Comparison of ENCODE assay signal across 9 cellular contexts in genomic region chr19:341386-342127, GRCh38. TPM values are rescaled to one million over a fixed set of nuclear protein-coding genes. Genes with fewer than 3 reads are reported as not detected.
DNase-seq lines count a peak whose midpoint lies in the region; ATAC-seq and TF ChIP-seq lines count a peak whose summit lies in the region.
"Had no signal": no experiment of that assay in that cellular context is flagged by ENCODE, and none has a peak within 500 bp of the region (broad histone marks: within the 10 kb centered on the region; RNA-seq: fewer than 3 reads in every experiment).

No MANE protein-coding gene starts in this region.

- H3K27ac Mint-ChIP-seq in H9, result peak overlapping the region; percentile 42 to 85 (median 60); a peak in 4 of 7 replicates
- H3K27ac Mint-ChIP-seq in T-cell, result peak overlapping the region; percentile 48 to 61
- H3K27ac Mint-ChIP-seq: stimulated activated naive B cell treated with anti-CD40 and anti-IgM and Interleukin-4, amounts not matched to agents 10 μg/mL and 1 μg/mL and 100 μg/mL, for 72 hours had no signal

- H3K14ac ChIP-seq in H9 (ENCODE audit: insufficient read depth, low read length), result no peak overlapping the region

- H3K27me3 ChIP-seq in H9 (ENCODE audit: insufficient read depth, low read length), result no peaks in the 10 kb centered on the region; the same call in 1 of the 2 replicates
- no peaks in the 10 kb centered on the region for H3K27me3 ChIP-seq in right cardiac atrium (ENCODE audit: control insufficient read depth, insufficient read depth)
- H3K27me3 ChIP-seq in skeletal muscle tissue (ENCODE audit: control insufficient read depth in 3 of 3, insufficient read depth in 3 of 3, low read length in 3 of 3), result no peaks in the 10 kb centered on the region
- H3K27me3 ChIP-seq in ovary, result no peaks in the 10 kb centered on the region

- no peak overlapping the region for H3K4me2 ChIP-seq in H9 (ENCODE audit: insufficient read depth, insufficient read length, low read length)

- no peak for TF ChIP-seq POLR2A in ovary (IDR thresholded peaks at IDR 0.05)

- H3K9me3 Mint-ChIP-seq in H9 (peaks cover 4% of the 10 kb centered on the region in 2 experiments; a peak in 3 of 5 replicates), T-cell (no peaks in the 10 kb centered on the region)

- no peak overlapping the region for H3K23ac ChIP-seq in H9 (ENCODE audit: insufficient read length, low read depth, low read length)

- TF ChIP-seq EP300 in ovary (IDR thresholded peaks at IDR 0.05), result no peak

- H2BK12ac ChIP-seq in H9 (ENCODE audit: insufficient read length, low read depth, low read length), result no peak overlapping the region

- no peak for DNase-seq in H9
- no peak for DNase-seq in T-cell
- no peak for DNase-seq in right cardiac atrium
- DNase-seq in cerebellar cortex (ENCODE audit: low spot score), result no peak
- no peak for DNase-seq in ovary
- DNase-seq in GM10266 (ENCODE audit: extremely low spot score), result no peak
- DNase-seq: GOT3; stimulated activated naive B cell treated with anti-CD40 and anti-IgM and Interleukin-4, amounts not matched to agents 10 μg/mL and 1 μg/mL and 100 μg/mL, for 72 hours had no signal

- ATAC-seq in T-cell (replicated peaks in 1 of 4), result no peak
- no peak for ATAC-seq in right cardiac atrium
- ATAC-seq: stimulated activated naive B cell treated with anti-CD40 and anti-IgM and Interleukin-4, amounts not matched to agents 10 μg/mL and 1 μg/mL and 100 μg/mL, for 72 hours had no signal

- peaks cover 11% of the 10 kb centered on the region for H3K79me1 ChIP-seq in H9 (ENCODE audit: insufficient read depth, low read depth, low read length, poor library complexity, severe bottlenecking)

- no peak overlapping the region for H2BK20ac ChIP-seq in H9 (ENCODE audit: low read depth, low read length, poor library complexity, severe bottlenecking)

- H2BK15ac ChIP-seq in H9 (ENCODE audit: low read depth, low read length), result no peak overlapping the region

- H3K23me2 ChIP-seq in H9 (ENCODE audit: insufficient read length, low read depth, low read length, poor library complexity, severe bottlenecking), result peaks cover 14% of the 10 kb centered on the region

- H4K8ac ChIP-seq in H9 (replicated peaks; ENCODE audit: insufficient read length, low read depth, low read length), result no peak overlapping the region

- no peak overlapping the region for H3T11ph ChIP-seq in H9 (ENCODE audit: low read length)

- H2AFZ ChIP-seq in H9 (ENCODE audit: low read length), result no peak overlapping the region

- H3K9ac ChIP-seq in H9 (ENCODE audit: extremely low read depth, insufficient read length, low read length), result no peak overlapping the region
- peak overlapping the region in 2 of 3 donors; percentile 10 to 50 for H3K9ac ChIP-seq in skeletal muscle tissue (ENCODE audit: low read depth in 1 of 3, low read length in 3 of 3)

- H3K36me3 ChIP-seq in skeletal muscle tissue (ENCODE audit: control insufficient read depth in 3 of 3, insufficient read depth in 3 of 3, low read length in 3 of 3) (peaks cover 0 to 3% (median 2%) of the 10 kb centered on the region in 3 donors), ovary (no peaks in the 10 kb centered on the region)

- H2BK120ac ChIP-seq in H9 (ENCODE audit: low read depth, low read length, poor library complexity, severe bottlenecking), result no peak overlapping the region

- no peak overlapping the region for H3K56ac ChIP-seq in H9 (ENCODE audit: insufficient read length, low read depth, low read length)

- peak overlapping the region; percentile 46 to 48; a peak in 3 of 5 replicates for H3K4me3 Mint-ChIP-seq in H9
- peak overlapping the region; percentile 21 to 83 (median 29) for H3K4me3 Mint-ChIP-seq in T-cell

- H2AK5ac ChIP-seq in H9 (ENCODE audit: insufficient read length, low read length), result no peak overlapping the region

- no peaks in the 10 kb centered on the region for H4K20me1 ChIP-seq in H9 (ENCODE audit: control insufficient read depth, insufficient read depth, insufficient read length)

- no peak overlapping the region for H2BK5ac ChIP-seq in H9 (ENCODE audit: insufficient read length, low read length)

- POLR2A ChIA-PET in T-cell (lab: Charles Lee), result no interaction called here

- H3K9me3 ChIP-seq in H9 (ENCODE audit: control insufficient read depth, low read depth, low read length) (no peaks in the 10 kb centered on the region), right cardiac atrium (ENCODE audit: control insufficient read depth, low read length) (no peaks in the 10 kb centered on the region), skeletal muscle tissue (ENCODE audit: control insufficient read depth in 3 of 3, low read length in 3 of 3) (no peaks in the 10 kb centered on the region), ovary (no peaks in the 10 kb centered on the region)

- H3K4ac ChIP-seq in H9 (ENCODE audit: low read depth, low read length), result no peak overlapping the region

- TF ChIP-seq CTCF in H9 (conservative IDR thresholded peaks at IDR 0.05), result no peak
- no peak for TF ChIP-seq CTCF in ovary (IDR thresholded peaks at IDR 0.05)
- no peak for TF ChIP-seq CTCF in GM10266 (IDR thresholded peaks at IDR 0.05; ENCODE audit: control insufficient read depth, insufficient read depth, low read depth, missing control alignments)

- no peak overlapping the region for H4K5ac ChIP-seq in H9 (ENCODE audit: insufficient read length, low read depth, low read length)

- H3K4me1 Mint-ChIP-seq in H9 (peaks cover 41 to 42% of the 10 kb centered on the region in 2 experiments), T-cell (peaks cover 69 to 72% (median 71%) of the 10 kb centered on the region in 3 donors)

- CTCF ChIA-PET in T-cell (lab: Charles Lee), result no interaction called here

- H4K91ac ChIP-seq in H9 (ENCODE audit: insufficient read length, low read depth, low read length), result no peak overlapping the region

- H3K79me2 ChIP-seq in H9 (ENCODE audit: insufficient read depth, low read length), result peaks cover 57% of the 10 kb centered on the region

- no CpG with 5 or more reads among the region's 12 CpGs for WGBS in H9 (ENCODE audit: extremely low coverage, insufficient read length, low lambda C conversion rate)
- WGBS in right cardiac atrium, result 69% methylated on average over 12 of the region's 12 CpGs
- 63 to 67% (median 64%) methylated on average over 12 of the region's 12 CpGs for WGBS in ovary, 3 donors

- H3K36me3 Mint-ChIP-seq in H9 (ENCODE audit: insufficient read depth in 1 of 3, low read depth in 3 of 3) (peaks cover 38 to 51% (median 49%) of the 10 kb centered on the region in 3 experiments), T-cell (peaks cover 19% of the 10 kb centered on the region)

- H3K27me3 Mint-ChIP-seq in H9 (ENCODE audit: low read depth), result peaks cover 11% of the 10 kb centered on the region
- H3K27me3 Mint-ChIP-seq in T-cell, result peaks cover 0 to 4% of the 10 kb centered on the region in 2 donors

- H3K4me1 ChIP-seq in H9 (ENCODE audit: insufficient read depth, low read length) (no peaks in the 10 kb centered on the region; the same call in 1 of the 2 replicates), right cardiac atrium (ENCODE audit: control insufficient read depth, insufficient read depth, low read length) (peaks cover 15% of the 10 kb centered on the region), skeletal muscle tissue (ENCODE audit: control insufficient read depth in 3 of 3, insufficient read depth in 3 of 3, low read length in 3 of 3) (peaks cover 25 to 39% (median 29%) of the 10 kb centered on the region in 3 donors), ovary (ENCODE audit: insufficient read depth) (peaks cover 27% of the 10 kb centered on the region)

- no peak overlapping the region for H3K4me3 ChIP-seq in right cardiac atrium (ENCODE audit: low read length)
- peak overlapping the region in 2 of 3 donors; percentile 38 to 45 for H3K4me3 ChIP-seq in skeletal muscle tissue (ENCODE audit: low read length in 3 of 3)
- H3K4me3 ChIP-seq in ovary, result no peak overlapping the region

- no peak overlapping the region for H3K27ac ChIP-seq in H9 (ENCODE audit: insufficient read length, low read depth, low read length)
- peak overlapping the region; percentile 5 for H3K27ac ChIP-seq in right cardiac atrium (ENCODE audit: low read length)
- peak overlapping the region; percentile 42 for H3K27ac ChIP-seq in skeletal muscle tissue (ENCODE audit: low read depth, low read length)
- H3K27ac ChIP-seq in ovary, result no peak overlapping the region

- intact Hi-C loops in right cardiac atrium (cut with DNase I) (no loop called here), ovary (cut with DNase I) (no loop called here)

- no peak overlapping the region for H3K18ac ChIP-seq in H9 (ENCODE audit: insufficient read length, low read depth, low read length)

RNA-seq across cellular contexts. Expression of gene MIER2, which starts 3.0 kb away (rescaled TPM):
- total RNA-seq in H9 (2021) (60.5 TPM in 2 replicates), T-cell (10 to 100 TPM; 13.1 to 23.2 (median 18.0) TPM), right cardiac atrium (10 to 100 TPM; 14.7 to 23.1 (median 18.9) TPM), skeletal muscle tissue (3.7 TPM), ovary (10 to 100 TPM in 6 of 7 donors, 1 to 10 TPM in 1; 9.8 to 29.6 (median 22.8) TPM)
- polyA plus RNA-seq in right cardiac atrium (15.1 TPM), ovary (10 to 100 TPM; 13.3 to 15.0 TPM)

RNA-seq across cellular contexts. Expression of gene PLPP2, which starts 50.4 kb away (rescaled TPM):
- total RNA-seq in H9 (2021) (143 and 152 TPM in 2 replicates), T-cell (1 to 10 TPM in 3 of 5 donors, under 1 TPM in 2; 0.23 to 2.3 (median 1.1) TPM), right cardiac atrium (under 1 TPM; 0.26 to 0.89 (median 0.54) TPM), skeletal muscle tissue (1.0 TPM), ovary (10 to 100 TPM in 3 of 7 donors, 1 to 10 TPM in 4; 3.0 to 75.0 (median 5.9) TPM)
- polyA plus RNA-seq in right cardiac atrium (0.48 TPM), ovary (1 to 10 TPM in 1 of 2 donors, under 1 TPM in 1; 0.68 to 3.1 TPM)

Comparison
In these comparisons a context has a peak if more than half of its experiments do, and no peak if none do; other contexts are left out.
1. H3K27ac ChIP-seq: peak in right cardiac atrium (single experiment) and skeletal muscle tissue (single experiment); none in H9 (single experiment) and ovary (0 of 2).
2. H3K4me3 ChIP-seq: peak in skeletal muscle tissue (2 of 3); none in right cardiac atrium (single experiment) and ovary (single experiment).